Comparison of ENCODE assay signal across 22 cellular contexts in the genomic region with DNA sequence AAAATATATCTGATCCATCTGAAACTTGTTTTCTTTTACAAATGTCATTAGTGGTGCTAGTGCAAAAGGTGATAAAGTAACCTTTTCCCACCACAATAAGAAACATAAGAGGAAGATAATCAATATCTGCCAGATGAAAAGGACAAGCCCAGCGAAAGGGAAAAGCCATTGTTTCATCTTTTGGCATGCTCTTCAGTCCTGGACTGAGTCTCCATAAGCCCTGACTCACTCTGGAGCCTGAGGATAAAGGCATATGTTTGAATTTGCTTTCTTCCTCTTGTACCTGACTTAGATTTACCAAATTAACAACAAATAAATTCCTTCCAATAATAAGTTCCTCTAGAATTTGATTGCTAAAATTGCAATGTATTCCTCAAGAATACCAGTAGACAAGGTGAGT. TPM values are rescaled to one million over a fixed set of nuclear protein-coding genes. Genes with fewer than 3 reads are reported as not detected.
DNase-seq lines count a peak whose midpoint lies in the region; ATAC-seq and TF ChIP-seq lines count a peak whose summit lies in the region.
"Had no signal": no experiment of that assay in that cellular context is flagged by ENCODE, and none has a peak within 500 bp of the region (broad histone marks: within the 10 kb centered on the region; RNA-seq: fewer than 3 reads in every experiment).

No MANE protein-coding gene starts in this region.

- H3K9ac ChIP-seq in IMR-90 (ENCODE audit: low read depth, low read length), result no peak overlapping the region
- H3K9ac ChIP-seq: BLaER1 treated with 17β-estradiol and CSF1 and Interleukin-3, amounts not matched to agents 10 nM and 100 nM had no signal

- no peak overlapping the region for H4K5ac ChIP-seq in IMR-90 (ENCODE audit: low read depth, low read length)

- peaks cover 4% of the 10 kb centered on the region; the same call in 1 of the 2 replicates for H4K20me1 ChIP-seq in IMR-90 (ENCODE audit: insufficient read depth, low read length)

- POLR2A ChIA-PET in IMR-90 (lab: Charles Lee; ENCODE audit: unreplicated experiment), result interaction anchor here (0.6 kb wide), 1 partner anchor 973 kb away, joined by 3 read pairs; no protein-coding TSS in a partner anchor

- no peak for TF ChIP-seq CTCF in IMR-90 (conservative IDR thresholded peaks at IDR 0.05; ENCODE audit: low read depth, low read length)
- TF ChIP-seq CTCF in astrocyte of the spinal cord (IDR thresholded peaks at IDR 0.05; ENCODE audit: low read depth, low read length), result no peak
- TF ChIP-seq CTCF in fibroblast of pulmonary artery (IDR thresholded peaks at IDR 0.05; ENCODE audit: low read length, missing control alignments), result no peak

- 0 out of 2 replicates have a peak overlapping the region, but pooled peaks have one; percentile 61 for H4K91ac ChIP-seq in IMR-90 (ENCODE audit: insufficient read depth, low read depth, low read length)

- H3K4me1 ChIP-seq in IMR-90 (ENCODE audit: control insufficient read depth, insufficient read depth, low read length), result peaks cover 15% of the 10 kb centered on the region
- H3K4me1 ChIP-seq: tibial nerve had no signal

- peak overlapping the region; percentile 5; the same call in 1 of the 2 replicates for H2BK20ac ChIP-seq in IMR-90 (ENCODE audit: low read depth, low read length)

- no CpG with 5 or more reads among the region's 1 CpG for WGBS in IMR-90 (ENCODE audit: extremely low coverage in 2 of 2, insufficient read length in 1 of 2), 2 experiments

- peak overlapping the region in 1 of 2 experiments; percentile 20; a peak in 2 of 4 replicates for H4K8ac ChIP-seq in IMR-90 (ENCODE audit: low read depth in 2 of 2, low read length in 2 of 2)

- no peak for TF ChIP-seq RAD21 in IMR-90 (IDR thresholded peaks at IDR 0.05; ENCODE audit: low read length)

- peak; percentile 60 for DNase-seq in IMR-90
- DNase-seq in astrocyte of the spinal cord (ENCODE audit: low read depth, low spot score), result peak; percentile 16
- DNase-seq in fibroblast of pulmonary artery (ENCODE audit: low read depth), result peak; percentile 55
- DNase-seq in renal cortical epithelial cell (ENCODE audit: low read depth), result peak; percentile 19
- DNase-seq in stimulated activated CD4-positive, alpha-beta T cell treated with anti-CD3 and anti-CD28 coated beads, Interleukin-4, amount 100 ng/mL, for 4 hours, result no peak
- DNase-seq in SKM-1 treated with dmso at 0.1 percent for 144 hours (lab: John Stamatoyannopoulos, UW; ENCODE audit: unreplicated experiment), result no peak
- DNase-seq in UCSD-AML1 (lab: John Stamatoyannopoulos, UW; ENCODE audit: unreplicated experiment), result no peak
- DNase-seq: ACHN; effector memory CD4-positive, alpha-beta T cell; KG1; left ventricle myocardium inferior; naive thymus-derived CD8-positive, alpha-beta T cell; NCI-H1436 treated with DMSO at 0.1 percent for 48 hours; NCI-H2107; NCI-H82; retina; small intestine had no signal

- no peak overlapping the region for H2AK9ac ChIP-seq in IMR-90 (replicated peaks; ENCODE audit: low read depth, low read length, poor library complexity)

- in situ Hi-C loops in IMR-90 (cut with MboI; ENCODE audit: low sequenced_read_pairs) (no loop called here), astrocyte of the spinal cord (cut with HindIII; ENCODE audit: low sequenced_read_pairs) (no loop called here)

- H3K27me3 ChIP-seq in IMR-90 (ENCODE audit: control insufficient read depth, insufficient read depth, low read length), result no peaks in the 10 kb centered on the region
- H3K27me3 ChIP-seq: BLaER1 treated with 17β-estradiol and CSF1 and Interleukin-3, amounts not matched to agents 10 nM and 100 nM; tibial nerve had no signal

- no peak overlapping the region for H3K14ac ChIP-seq in IMR-90 (replicated peaks; ENCODE audit: low read depth, low read length)

- no peak overlapping the region for H3K4me3 ChIP-seq in IMR-90 (ENCODE audit: insufficient read depth, low read depth, low read length)
- H3K4me3 ChIP-seq in astrocyte of the spinal cord (ENCODE audit: low read depth, low read length), result no peak overlapping the region
- no peak overlapping the region for H3K4me3 ChIP-seq in fibroblast of pulmonary artery (replicated peaks; ENCODE audit: low read depth, low read length)
- H3K4me3 ChIP-seq: BLaER1 treated with 17β-estradiol and CSF1 and Interleukin-3, amounts not matched to agents 10 nM and 100 nM; left ventricle myocardium inferior; tibial nerve had no signal

- H3K79me1 ChIP-seq in IMR-90 (ENCODE audit: low read depth in 1 of 2, low read length in 2 of 2), result peaks cover 37 to 63% of the 10 kb centered on the region in 2 experiments

- H3K56ac ChIP-seq in IMR-90 (ENCODE audit: extremely low read depth, insufficient read depth, low read length), result no peak overlapping the region

- H3K4me2 ChIP-seq in IMR-90 (ENCODE audit: low read depth, low read length), result no peak overlapping the region
- H3K4me2 ChIP-seq: BLaER1 treated with 17β-estradiol and CSF1 and Interleukin-3, amounts not matched to agents 10 nM and 100 nM had no signal

- no TSS peak for BruUV-seq in IMR-90 (replicated peaks; lab: Mats Ljungman, UMichigan)

- no peak for ATAC-seq in IMR-90 (ENCODE audit: low read depth)
- ATAC-seq: activated CD4-positive, CD25-positive, alpha-beta regulatory T cell treated with anti-CD3 and anti-CD28 coated beads, Interleukin-2, amount 50 U/mL, for 24 hours; activated naive CD4-positive, alpha-beta T cell treated with anti-CD3 and anti-CD28 coated beads, Interleukin-2, amount 50 U/mL, for 72 hours; naive thymus-derived CD8-positive, alpha-beta T cell had no signal

- intact Hi-C loops in IMR-90 (cut with micrococcal nuclease), result no loop called here

- H3K9me1 ChIP-seq in IMR-90 (ENCODE audit: insufficient read depth, low read length), result peaks cover 9% of the 10 kb centered on the region

- H3K27ac ChIP-seq in IMR-90 (ENCODE audit: insufficient read depth, low read length), result peak overlapping the region; percentile 16; the same call in 1 of the 2 replicates
- H3K27ac ChIP-seq: BLaER1 treated with 17β-estradiol and CSF1 and Interleukin-3, amounts not matched to agents 10 nM and 100 nM; RWPE1; tibial nerve had no signal

- peak overlapping the region; percentile 6; the same call in 1 of the 3 replicates for H2BK15ac ChIP-seq in IMR-90 (ENCODE audit: low read depth, low read length)

- H3K4ac ChIP-seq in IMR-90 (ENCODE audit: low read depth, low read length), result peak overlapping the region; percentile 12; the same call in 1 of the 2 replicates

- no peak overlapping the region for H3K23ac ChIP-seq in IMR-90 (ENCODE audit: low read depth, low read length)

- peak overlapping the region; percentile 82 for H2BK5ac ChIP-seq in IMR-90 (ENCODE audit: low read depth, low read length, poor library complexity, severe bottlenecking)

- H2AK5ac ChIP-seq in IMR-90 (ENCODE audit: low read depth, low read length), result peak overlapping the region; percentile 36; the same call in 1 of the 2 replicates

- no peak for TF ChIP-seq POLR2A in IMR-90 (IDR thresholded peaks at IDR 0.05; ENCODE audit: low read depth, low read length)

- H3K9me3 ChIP-seq in IMR-90 (ENCODE audit: control insufficient read depth, insufficient read depth, low read length), result no peaks in the 10 kb centered on the region
- H3K9me3 ChIP-seq: BLaER1 treated with 17β-estradiol and CSF1 and Interleukin-3, amounts not matched to agents 10 nM and 100 nM; left ventricle myocardium inferior; tibial nerve had no signal

- H3K36me3 ChIP-seq in IMR-90 (ENCODE audit: control insufficient read depth, insufficient read depth, low read length), result peaks cover 4% of the 10 kb centered on the region
- H3K36me3 ChIP-seq: left ventricle myocardium inferior had no signal

- dilution Hi-C loops in IMR-90 (cut with HindIII; ENCODE audit: low sequenced_read_pairs, unreplicated experiment), result no loop called here

- CTCF ChIA-PET in IMR-90 (lab: Yijun Ruan, JAX), result no interaction called here

- H3K18ac ChIP-seq in IMR-90 (ENCODE audit: low read depth, low read length), result no peak overlapping the region

- H2AFZ ChIP-seq in IMR-90 (replicated peaks; ENCODE audit: low read length, poor library complexity), result no peak overlapping the region

- peak overlapping the region; percentile 15; the same call in 1 of the 2 replicates for H2BK120ac ChIP-seq in IMR-90 (ENCODE audit: low read depth, low read length)

TF ChIP-seq in IMR-90, 13 proteins besides CTCF, POLR2A, EP300 and RAD21 (continues in another document):
- TF ChIP-seq NFE2L2 (IDR thresholded peaks at IDR 0.05; ENCODE audit: low read depth, low read length) (no peak), CHD1 (IDR thresholded peaks at IDR 0.05; ENCODE audit: low read depth, low read length) (no peak), RFX5 (IDR thresholded peaks at IDR 0.05; ENCODE audit: low read depth, low read length) (no peak), RCOR1 (IDR thresholded peaks at IDR 0.05; ENCODE audit: insufficient replicate concordance, low read length) (no peak), CEBPB (IDR thresholded peaks at IDR 0.05; ENCODE audit: low read depth, low read length) (no peak), SMC3 (IDR thresholded peaks at IDR 0.05; ENCODE audit: low read depth, low read length) (no peak), BHLHE40 (IDR thresholded peaks at IDR 0.05; ENCODE audit: low read depth, low read length) (no peak), FOS (IDR thresholded peaks at IDR 0.05; ENCODE audit: low read depth, low read length) (no peak), MAZ (IDR thresholded peaks at IDR 0.05; ENCODE audit: borderline replicate concordance, low read depth, low read length) (no peak), MXI1 (IDR thresholded peaks at IDR 0.05; ENCODE audit: borderline replicate concordance, low read depth, low read length) (no peak), MAFK (IDR thresholded peaks at IDR 0.05; ENCODE audit: low read depth, low read length) (no peak)
- TF ChIP-seq, protein P1, sequence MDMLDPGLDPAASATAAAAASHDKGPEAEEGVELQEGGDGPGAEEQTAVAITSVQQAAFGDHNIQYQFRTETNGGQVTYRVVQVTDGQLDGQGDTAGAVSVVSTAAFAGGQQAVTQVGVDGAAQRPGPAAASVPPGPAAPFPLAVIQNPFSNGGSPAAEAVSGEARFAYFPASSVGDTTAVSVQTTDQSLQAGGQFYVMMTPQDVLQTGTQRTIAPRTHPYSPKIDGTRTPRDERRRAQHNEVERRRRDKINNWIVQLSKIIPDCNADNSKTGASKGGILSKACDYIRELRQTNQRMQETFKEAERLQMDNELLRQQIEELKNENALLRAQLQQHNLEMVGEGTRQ (IDR thresholded peaks at IDR 0.05; ENCODE audit: low read depth, low read length), result no peak

RNA-seq across cellular contexts. Expression of gene DNAJC11, which starts 13.6 kb away (rescaled TPM):
- total RNA-seq in IMR-90 (2012; rRNA removed) (38.7 and 41.7 TPM in 2 replicates), renal cortical epithelial cell (39.9 and 99.0 TPM in 2 replicates)
- 47.8 and 48.5 TPM in 2 replicates for polyA plus RNA-seq in IMR-90 (2012; rRNA removed)
- 26.3 and 27.7 TPM in 2 replicates for polyA plus RNA-seq in IMR-90 (2012; cell fraction: cytosol; rRNA removed)
- 81.9 and 90.2 TPM in 2 replicates for polyA plus RNA-seq in IMR-90 (2012; cell fraction: nucleus; rRNA removed; ENCODE audit: low replicate concordance)

Comparison
In these comparisons a context has a peak if more than half of its experiments do, and no peak if none do; other contexts are left out.
1. DNase-seq: peak in IMR-90 (single experiment), astrocyte of the spinal cord (single experiment), fibroblast of pulmonary artery (single experiment) and renal cortical epithelial cell (single experiment); none in stimulated activated CD4-positive, alpha-beta T cell treated with anti-CD3 and anti-CD28 coated beads, Interleukin-4, amount 100 ng/mL, for 4 hours (0 of 2), SKM-1 treated with dmso at 0.1 percent for 144 hours (single experiment) and UCSD-AML1 (single experiment).